In genomic region chr16:53047515-53047914, GRCh38 we compare ENCODE assay signal across 1 cellular context. TPM values are rescaled to one million over a fixed set of nuclear protein-coding genes. Genes with fewer than 3 reads are reported as not detected.
"Had no signal": no experiment of that assay in that cellular context is flagged by ENCODE, and none has a peak within 500 bp of the region (broad histone marks: within the 10 kb centered on the region; RNA-seq: fewer than 3 reads in every experiment).

No MANE protein-coding gene starts in this region.

RNA-seq across cellular contexts. Expression of gene CHD9NB, which starts 5.2 kb away (rescaled TPM):
- polyA plus RNA-seq: IgD-negative memory B cell had no signal
